Comparison of ENCODE assay signal across 23 cellular contexts in genomic region chr20:48387675-48388074, GRCh38.
DNase-seq lines count a peak whose midpoint lies in the region; ATAC-seq, FAIRE-seq and TF ChIP-seq lines count a peak whose summit lies in the region.
"Had no signal": no experiment of that assay in that cellular context is flagged by ENCODE, and none has a peak within 500 bp of the region (broad histone marks: within the 10 kb centered on the region; RNA-seq: fewer than 3 reads in every experiment).

No MANE protein-coding gene starts in this region.

- intact Hi-C loops in PC-3 (cut with micrococcal nuclease) (no loop called here), GM12878 (cut with micrococcal nuclease; ENCODE audit: unreplicated experiment) (no loop called here)

- no peak for TF ChIP-seq EP300 in GM12878 (IDR thresholded peaks at IDR 0.05; ENCODE audit: borderline replicate concordance in 1 of 2, control insufficient read depth in 1 of 2, low read depth in 2 of 2, low read length in 2 of 2)

- ATAC-seq in PC-3 (peak; percentile 33; the same call in 1 of the 2 replicates), GM12878 (no peak)
- ATAC-seq: HCT116 had no signal

- H3K79me2 ChIP-seq in PC-3 (ENCODE audit: low read length) (no peaks in the 10 kb centered on the region), GM12878 (ENCODE audit: control insufficient read depth, insufficient read depth, low read length) (no peaks in the 10 kb centered on the region)

- H3K9me2 ChIP-seq in PC-3 (replicated peaks; ENCODE audit: low read length) = no peaks in the 10 kb centered on the region

- in situ Hi-C loops in GM12878 (cut with MboI) = no loop called here

- H3K9me3 ChIP-seq in PC-3 (ENCODE audit: low read length) = 0 out of 2 replicates have a peak, but pooled peaks cover 4% of the 10 kb centered on the region
- no peaks in the 10 kb centered on the region; the same call in 1 of the 3 replicates for H3K9me3 ChIP-seq in GM12878 (replicated peaks; ENCODE audit: control insufficient read depth, insufficient read depth, low read length)
- H3K9me3 ChIP-seq: SJSA1 had no signal

- H3K4me2 ChIP-seq in PC-3 (ENCODE audit: low read length) (no peak overlapping the region), GM12878 (ENCODE audit: control insufficient read depth, insufficient read depth) (no peak overlapping the region)
- H3K4me2 ChIP-seq: BLaER1 treated with 17β-estradiol and CSF1 and Interleukin-3, amounts not matched to agents 10 nM and 100 nM; KMS-11 had no signal

- DNase-seq in SIG-M5 treated with dmso at 0.1 percent for 504 hours (lab: John Stamatoyannopoulos, UW; ENCODE audit: unreplicated experiment) = peak; percentile 27
- DNase-seq in SIG-M5 (lab: John Stamatoyannopoulos, UW) = no peak
- DNase-seq in PC-3 = no peak
- no peak for DNase-seq in GM12878 (ENCODE audit: low read depth, low spot score)
- no peak for DNase-seq in retinal pigment epithelial cell (ENCODE audit: low read depth)
- no peak for DNase-seq in NCI-H1436 treated with DMSO at 0.1 percent for 48 hours (lab: John Stamatoyannopoulos, UW)
- no peak for DNase-seq in urothelium cell line (ENCODE audit: low spot score)
- DNase-seq: AML-193; CD4-positive, alpha-beta T cell; MM.1S; NCI-H1417; NCI-H1694 treated with DMSO at 0.1 percent for 48 hours; NCI-H2081; NCI-H524 treated with DMSO at 0.1 percent for 48 hours; NCI-H774; Peyer's patch; SW 1271 had no signal

- no peaks in the 10 kb centered on the region for H3K4me1 ChIP-seq in PC-3 (ENCODE audit: insufficient read depth, low read length)
- no peaks in the 10 kb centered on the region for H3K4me1 ChIP-seq in GM12878 (ENCODE audit: control insufficient read depth, insufficient read depth, low read length)
- H3K4me1 ChIP-seq: BLaER1 treated with 17β-estradiol and CSF1 and Interleukin-3, amounts not matched to agents 10 nM and 100 nM; Peyer's patch; SJSA1 had no signal

- TF ChIP-seq RAD21 in GM12878 (IDR thresholded peaks at IDR 0.05; ENCODE audit: insufficient read depth, low read depth, low read length) = peak; percentile 41

- H2AFZ ChIP-seq in PC-3 (ENCODE audit: low read length) (no peak overlapping the region), GM12878 (ENCODE audit: control insufficient read depth, low read depth, low read length) (no peak overlapping the region)

- no peaks in the 10 kb centered on the region for H3K36me3 ChIP-seq in PC-3 (ENCODE audit: low read depth, low read length)
- H3K36me3 ChIP-seq in GM12878 (ENCODE audit: control insufficient read depth in 2 of 2, insufficient read depth in 2 of 2, low read length in 1 of 2) = no peaks in the 10 kb centered on the region
- H3K36me3 ChIP-seq: Peyer's patch, SJSA1 had no signal

- TF ChIP-seq POLR2A in GM12878 (IDR thresholded peaks at IDR 0.05; ENCODE audit: low read depth, low read length) = no peak

- no peak for TF ChIP-seq CTCF in PC-3 (conservative IDR thresholded peaks at IDR 0.05; ENCODE audit: low read depth, low read length)
- peak in 1 of 3 experiments; percentile 18; a peak in 1 of 6 replicates for TF ChIP-seq CTCF in GM12878 (IDR thresholded peaks at IDR 0.05 in 2 of 3, conservative IDR thresholded peaks at IDR 0.05 in 1 of 3; ENCODE audit: control insufficient read depth in 2 of 3, extremely low read depth in 1 of 3, insufficient read depth in 1 of 3, low read depth in 3 of 3, low read length in 3 of 3)
- peak; percentile 21 for TF ChIP-seq CTCF in retinal pigment epithelial cell (conservative IDR thresholded peaks at IDR 0.05; ENCODE audit: low read depth, low read length)

- no TSS peak for BruUV-seq in PC-3 (replicated peaks; lab: Mats Ljungman, UMichigan)
- no TSS peak for BruUV-seq in GM12878 (replicated peaks; lab: Mats Ljungman, UMichigan)

- H3K9ac ChIP-seq in PC-3 (ENCODE audit: low read length) = no peak overlapping the region
- H3K9ac ChIP-seq in GM12878 (ENCODE audit: control insufficient read depth, insufficient read depth, low read length) = no peak overlapping the region
- H3K9ac ChIP-seq: BLaER1 treated with 17β-estradiol and CSF1 and Interleukin-3, amounts not matched to agents 10 nM and 100 nM; KMS-11 had no signal

- POLR2A ChIA-PET in PC-3 (lab: Charles Lee; ENCODE audit: unreplicated experiment) (no interaction called here), GM12878 (lab: Charles Lee) (no interaction called here)

- no peaks in the 10 kb centered on the region for H3F3A ChIP-seq in PC-3 (ENCODE audit: low read length, unreplicated experiment)

- no peak for FAIRE-seq in GM12878 (lab: Jason Lieb, UNC)
- no peak for FAIRE-seq in urothelium cell line (lab: Jason Lieb, UNC)
- FAIRE-seq: A204.1, D721Med had no signal

- H3K27ac ChIP-seq in PC-3 (ENCODE audit: low read length) (no peak overlapping the region), GM12878 (ENCODE audit: control insufficient read depth, insufficient read depth) (no peak overlapping the region)
- H3K27ac ChIP-seq: BLaER1 treated with 17β-estradiol and CSF1 and Interleukin-3, amounts not matched to agents 10 nM and 100 nM; KMS-11; Peyer's patch; SJSA1 had no signal

- SMC1A ChIA-PET in GM12878 (lab: Charles Lee; ENCODE audit: uncharacterized antibody, unreplicated experiment) = no interaction called here

- CTCF ChIA-PET in PC-3 (lab: Charles Lee) = no interaction called here
- CTCF ChIA-PET in GM12878 (lab: Yijun Ruan, JAX) = interaction anchor here (0.9 to 1.2 kb wide), 2 partner anchors 233 to 601 kb away, joined by 3 to 4 read pairs; no protein-coding TSS in a partner anchor

- H4K20me1 ChIP-seq in PC-3 (ENCODE audit: low read length) (no peaks in the 10 kb centered on the region), GM12878 (ENCODE audit: control insufficient read depth, insufficient read depth) (no peaks in the 10 kb centered on the region)
- H4K20me1 ChIP-seq: BLaER1 treated with 17β-estradiol and CSF1 and Interleukin-3, amounts not matched to agents 10 nM and 100 nM had no signal

- H3K27me3 ChIP-seq in PC-3 (ENCODE audit: low read length) = peaks cover 30% of the 10 kb centered on the region
- no peaks in the 10 kb centered on the region for H3K27me3 ChIP-seq in GM12878 (replicated peaks in 1 of 2; ENCODE audit: control insufficient read depth in 2 of 2, insufficient read depth in 2 of 2, low read length in 1 of 2)
- H3K27me3 ChIP-seq: BLaER1 treated with 17β-estradiol and CSF1 and Interleukin-3, amounts not matched to agents 10 nM and 100 nM; Peyer's patch had no signal

- RAD21 ChIA-PET in GM12878 (lab: Charles Lee; ENCODE audit: unreplicated experiment) = interaction anchor here (0.7 kb wide), 2 partner anchors 10 to 172 kb away, joined by 3 read pairs; no protein-coding TSS in a partner anchor

- 42% methylated on average over 5 of the region's 5 CpGs for WGBS in GM12878 (ENCODE audit: insufficient coverage, insufficient replicate concordance, low lambda C conversion rate, missing lambda C conversion rate)

- no peak overlapping the region for H3K4me3 ChIP-seq in PC-3 (ENCODE audit: low read length)
- H3K4me3 ChIP-seq in GM12878 = no peak overlapping the region
- no peak overlapping the region for H3K4me3 ChIP-seq in retinal pigment epithelial cell (ENCODE audit: low read length)
- H3K4me3 ChIP-seq: BLaER1 treated with 17β-estradiol and CSF1 and Interleukin-3, amounts not matched to agents 10 nM and 100 nM; Peyer's patch; SJSA1 had no signal

TF ChIP-seq in GM12878, 131 proteins besides CTCF, POLR2A, EP300 and RAD21 (continues in another document):
- TF ChIP-seq ESRRA (IDR thresholded peaks at IDR 0.05; ENCODE audit: low read length) (no peak), BCLAF1 (IDR thresholded peaks at IDR 0.05) (no peak), SKIL (IDR thresholded peaks at IDR 0.05; ENCODE audit: low read depth, poor library complexity, severe bottlenecking) (no peak)
